17 cellular contexts compared by ENCODE assay signal in genomic region chr3:191894406-191894805, GRCh38.
DNase-seq lines count a peak whose midpoint lies in the region; ATAC-seq and TF ChIP-seq lines count a peak whose summit lies in the region.
"Had no signal": no experiment of that assay in that cellular context is flagged by ENCODE, and none has a peak within 500 bp of the region (broad histone marks: within the 10 kb centered on the region; RNA-seq: fewer than 3 reads in every experiment).

No MANE protein-coding gene starts in this region.

- H3K27ac ChIP-seq in HUES48 (ENCODE audit: low read depth, low read length) = peak overlapping the region; percentile 69
- H3K27ac ChIP-seq in endodermal cell (ENCODE audit: low read depth, low read length) = no peak overlapping the region
- H3K27ac ChIP-seq in neuronal stem cell (replicated peaks; ENCODE audit: low read length) = no peak overlapping the region
- H3K27ac ChIP-seq: A549, SJCRH30 had no signal

- no peak overlapping the region for H3K9ac ChIP-seq in HUES48 (ENCODE audit: low read depth, low read length)
- no peak overlapping the region for H3K9ac ChIP-seq in endodermal cell (ENCODE audit: extremely low read depth, low read length, poor library complexity, severe bottlenecking)
- no peak overlapping the region for H3K9ac ChIP-seq in neuronal stem cell (ENCODE audit: low read depth, low read length, poor library complexity)

- H3K23ac ChIP-seq in neuronal stem cell (ENCODE audit: low read depth, low read length, poor library complexity) = no peak overlapping the region

- H3K4ac ChIP-seq in neuronal stem cell (ENCODE audit: low read length) = no peak overlapping the region

- H2AFZ ChIP-seq in neuronal stem cell (ENCODE audit: low read length) = peak overlapping the region; percentile 28

- no peak overlapping the region for H2BK5ac ChIP-seq in neuronal stem cell (ENCODE audit: low read length)

- H3K4me1 ChIP-seq in HUES48 (ENCODE audit: control insufficient read depth, insufficient read depth, low read length) = peaks cover 22% of the 10 kb centered on the region
- peaks cover 7% of the 10 kb centered on the region for H3K4me1 ChIP-seq in endodermal cell (ENCODE audit: control insufficient read depth, insufficient read depth, low read length)
- H3K4me1 ChIP-seq in neuronal stem cell (ENCODE audit: control insufficient read depth in 2 of 2, insufficient read depth in 1 of 2, low read depth in 1 of 2, low read length in 2 of 2) = peaks cover 0 to 7% of the 10 kb centered on the region in 2 donors
- H3K4me1 ChIP-seq: A549, Caco-2, SJCRH30 had no signal

- H2AK5ac ChIP-seq in neuronal stem cell (ENCODE audit: low read depth, low read length) = no peak overlapping the region

- DNase-seq in NCI-H69 (lab: John Stamatoyannopoulos, UW) (peak; percentile 29), endodermal cell (no peak), neuronal stem cell (ENCODE audit: low spot score) (no peak), NCI-H1436 (lab: John Stamatoyannopoulos, UW) (no peak)
- DNase-seq in central memory CD4-positive, alpha-beta T cell = no peak
- DNase-seq: Caco-2; CD4-positive, alpha-beta T cell; H9; KG1; MV-4-11; NCI-H1417; NCI-H1930; NCI-H510A treated with DMSO at 0.1 percent for 48 hours; SJCRH30 had no signal

- no peaks in the 10 kb centered on the region for H3K27me3 Mint-ChIP-seq in endodermal cell (ENCODE audit: insufficient read depth)
- H3K27me3 Mint-ChIP-seq: CD4-positive, alpha-beta T cell had no signal

- H3K36me3 ChIP-seq in HUES48 (ENCODE audit: control insufficient read depth, insufficient read depth, low read length) = no peaks in the 10 kb centered on the region
- H3K36me3 ChIP-seq in endodermal cell (ENCODE audit: control insufficient read depth, insufficient read depth, low read length) = no peaks in the 10 kb centered on the region
- H3K36me3 ChIP-seq in neuronal stem cell (replicated peaks in 1 of 2; ENCODE audit: control insufficient read depth in 2 of 2, insufficient read depth in 2 of 2, low read length in 2 of 2) = no peaks in the 10 kb centered on the region
- H3K36me3 ChIP-seq: SJCRH30 had no signal

- no peaks in the 10 kb centered on the region for H3K9me3 Mint-ChIP-seq in endodermal cell
- H3K9me3 Mint-ChIP-seq: CD4-positive, alpha-beta T cell; H9 had no signal

- H3K14ac ChIP-seq in neuronal stem cell (ENCODE audit: low read length) = no peak overlapping the region

- H3K27ac Mint-ChIP-seq in endodermal cell = peak overlapping the region; percentile 9
- H3K27ac Mint-ChIP-seq: CD4-positive, alpha-beta T cell had no signal

- TF ChIP-seq CTCF in endodermal cell (conservative IDR thresholded peaks at IDR 0.05) = no peak

- no peak overlapping the region for H3K4me3 Mint-ChIP-seq in endodermal cell
- H3K4me3 Mint-ChIP-seq: CD4-positive, alpha-beta T cell; H9 had no signal

- no peak for ATAC-seq in HG03354 (IDR thresholded peaks at IDR 0.05; ENCODE audit: poor library complexity, severe bottlenecking, unreplicated experiment)
- ATAC-seq: A549 had no signal

- no peak overlapping the region for H4K91ac ChIP-seq in neuronal stem cell (ENCODE audit: low read depth, low read length, poor library complexity)

- peaks cover 12% of the 10 kb centered on the region for H3K36me3 Mint-ChIP-seq in endodermal cell (ENCODE audit: low read depth)

- no peak overlapping the region for H4K8ac ChIP-seq in neuronal stem cell (ENCODE audit: low read depth, low read length)

- no peaks in the 10 kb centered on the region for H3K79me1 ChIP-seq in neuronal stem cell (ENCODE audit: low read depth, low read length)

- H2BK15ac ChIP-seq in neuronal stem cell (ENCODE audit: low read length) = no peak overlapping the region

- no peak overlapping the region for H2BK12ac ChIP-seq in neuronal stem cell (ENCODE audit: low read length)

- H3K4me3 ChIP-seq in HUES48 (ENCODE audit: low read depth, low read length) (no peak overlapping the region), endodermal cell (ENCODE audit: low read length) (no peak overlapping the region), neuronal stem cell (ENCODE audit: low read length in 2 of 2) (no peak overlapping the region)
- H3K4me3 ChIP-seq: A549, SJCRH30 had no signal

- H3K9me3 ChIP-seq in HUES48 (ENCODE audit: control insufficient read depth, insufficient read depth, low read length) (no peaks in the 10 kb centered on the region), endodermal cell (ENCODE audit: control insufficient read depth, low read length) (no peaks in the 10 kb centered on the region), neuronal stem cell (replicated peaks in 1 of 2; ENCODE audit: control insufficient read depth in 2 of 2, insufficient read depth in 1 of 2, low read depth in 1 of 2, low read length in 2 of 2) (no peaks in the 10 kb centered on the region)
- H3K9me3 ChIP-seq: A549, Caco-2, SJCRH30 had no signal

- WGBS in endodermal cell (ENCODE audit: insufficient coverage in 1 of 2, insufficient read length in 1 of 2), 2 experiments = 73 to 80% methylated on average over 1 of the region's 1 CpG
- no CpG with 5 or more reads among the region's 1 CpG for WGBS in neuronal stem cell (ENCODE audit: extremely low coverage in 2 of 2, insufficient read length in 2 of 2, insufficient replicate concordance in 1 of 2), 2 donors

- H3K4me2 ChIP-seq in neuronal stem cell (ENCODE audit: insufficient read depth, low read length, poor library complexity, severe bottlenecking) = no peak overlapping the region
- H3K4me2 ChIP-seq: A549 had no signal

- no peak overlapping the region for H3K18ac ChIP-seq in neuronal stem cell (ENCODE audit: low read length)

- H3K27me3 ChIP-seq in HUES48 (ENCODE audit: control insufficient read depth, insufficient read depth, low read length) = no peaks in the 10 kb centered on the region
- no peaks in the 10 kb centered on the region for H3K27me3 ChIP-seq in endodermal cell (ENCODE audit: control insufficient read depth, insufficient read depth, low read length, poor library complexity, severe bottlenecking)
- no peaks in the 10 kb centered on the region for H3K27me3 ChIP-seq in neuronal stem cell (ENCODE audit: control insufficient read depth in 3 of 3, insufficient read depth in 3 of 3, low read depth in 1 of 3, low read length in 3 of 3)
- H3K27me3 ChIP-seq: SJCRH30 had no signal

- peaks cover 34% of the 10 kb centered on the region for H3K4me1 Mint-ChIP-seq in endodermal cell

- no peak overlapping the region for H2BK120ac ChIP-seq in neuronal stem cell (ENCODE audit: low read depth, low read length)
